ENCODE assay signal across 1 cellular context in the genomic region with DNA sequence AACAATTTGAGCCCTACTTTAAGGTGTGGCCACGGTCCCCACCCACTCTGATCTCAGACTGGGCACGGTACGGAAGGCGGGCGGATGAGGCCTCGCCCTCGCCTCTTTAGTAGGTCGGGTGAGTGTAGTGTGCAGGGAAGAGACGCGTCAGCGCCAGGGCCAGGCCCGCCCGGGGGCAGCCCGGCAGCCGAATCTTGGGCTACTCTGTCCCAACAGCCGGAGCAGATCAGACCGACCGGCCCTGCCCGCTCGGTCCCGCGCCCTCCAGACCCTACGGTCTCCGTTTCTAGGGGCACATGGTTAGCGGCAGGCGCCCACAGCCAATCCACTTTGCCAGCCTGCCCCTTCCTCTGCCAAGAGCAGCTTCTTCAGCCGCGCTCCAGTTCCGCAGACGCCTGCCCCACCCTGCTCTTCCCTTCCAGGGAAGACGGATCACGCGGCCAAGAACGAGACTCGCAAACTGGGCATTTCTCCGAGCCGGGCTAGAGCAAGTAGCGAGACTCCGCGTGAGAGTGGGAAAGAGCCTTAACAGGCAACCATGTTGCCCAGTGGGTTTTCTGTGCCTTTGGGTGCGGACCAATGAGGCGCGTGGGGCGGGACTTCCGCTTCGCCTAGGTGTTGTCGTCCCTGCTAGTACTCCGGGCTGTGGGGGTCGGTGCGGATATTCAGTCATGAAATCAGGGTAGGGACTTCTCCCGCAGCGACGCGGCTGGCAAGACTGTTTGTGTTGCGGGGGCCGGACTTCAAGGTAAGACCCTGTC.
TF ChIP-seq lines count a peak whose summit lies in the region.

A gene with protein sequence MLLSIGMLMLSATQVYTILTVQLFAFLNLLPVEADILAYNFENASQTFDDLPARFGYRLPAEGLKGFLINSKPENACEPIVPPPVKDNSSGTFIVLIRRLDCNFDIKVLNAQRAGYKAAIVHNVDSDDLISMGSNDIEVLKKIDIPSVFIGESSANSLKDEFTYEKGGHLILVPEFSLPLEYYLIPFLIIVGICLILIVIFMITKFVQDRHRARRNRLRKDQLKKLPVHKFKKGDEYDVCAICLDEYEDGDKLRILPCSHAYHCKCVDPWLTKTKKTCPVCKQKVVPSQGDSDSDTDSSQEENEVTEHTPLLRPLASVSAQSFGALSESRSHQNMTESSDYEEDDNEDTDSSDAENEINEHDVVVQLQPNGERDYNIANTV (plus strand): TSS at position 610 of the 761 bp plus-strand sequence. CDS start 32,812 bp downstream, outside the sequence.

TF ChIP-seq in H1, 55 proteins besides CTCF, POLR2A, EP300 and RAD21:
- TF ChIP-seq RBBP5 (IDR thresholded peaks at IDR 0.05; ENCODE audit: borderline replicate concordance, low read depth, low read length) (peak; percentile 95), KDM5A (IDR thresholded peaks at IDR 0.05; ENCODE audit: low read length) (no peak), GABPA (IDR thresholded peaks at IDR 0.05; ENCODE audit: borderline replicate concordance, insufficient read depth, low read length) (peak; percentile 86), YY1 (IDR thresholded peaks at IDR 0.05; ENCODE audit: low read depth, low read length) (0 out of 2 replicates have a peak, but pooled peaks have one; percentile 28), BACH1 (IDR thresholded peaks at IDR 0.05; ENCODE audit: low read length) (peak; percentile 52), SP1 (IDR thresholded peaks at IDR 0.05; ENCODE audit: low read depth, low read length) (peak; percentile 97), CHD2 (IDR thresholded peaks at IDR 0.05; ENCODE audit: low read length) (peak; percentile 90), SIX5 (IDR thresholded peaks at IDR 0.05; ENCODE audit: low read depth, low read length) (no peak), TBP (IDR thresholded peaks at IDR 0.05; ENCODE audit: low read depth, low read length) (peak; percentile 56), TAF1 (IDR thresholded peaks at IDR 0.05; ENCODE audit: low read depth, low read length) (peak; percentile 48; the same call in 1 of the 2 replicates), SP2 (IDR thresholded peaks at IDR 0.05; ENCODE audit: low read length) (peak; percentile 82), KDM4A (IDR thresholded peaks at IDR 0.05; ENCODE audit: low read depth, low read length, severe bottlenecking) (peak; percentile 94), NANOG (IDR thresholded peaks at IDR 0.05; ENCODE audit: insufficient read depth, low read depth, low read length, poor library complexity, severe bottlenecking) (no peak), TAF7 (optimal IDR thresholded peaks at IDR 0.05; ENCODE audit: borderline replicate concordance, low read depth, low read length) (peak; percentile 30), HDAC2 (IDR thresholded peaks at IDR 0.05; ENCODE audit: borderline replicate concordance in 1 of 2, low read depth in 2 of 2, low read length in 2 of 2) (0 out of 4 replicates have a peak, but pooled peaks of 1 of the 2 experiments have one; percentile 72), POLR2AphosphoS5 (IDR thresholded peaks at IDR 0.05; ENCODE audit: low read depth, low read length) (peak; percentile 50), CBX8 (IDR thresholded peaks at IDR 0.05; ENCODE audit: borderline replicate concordance, low read depth, low read length) (no peak)
- TF ChIP-seq, protein P1, sequence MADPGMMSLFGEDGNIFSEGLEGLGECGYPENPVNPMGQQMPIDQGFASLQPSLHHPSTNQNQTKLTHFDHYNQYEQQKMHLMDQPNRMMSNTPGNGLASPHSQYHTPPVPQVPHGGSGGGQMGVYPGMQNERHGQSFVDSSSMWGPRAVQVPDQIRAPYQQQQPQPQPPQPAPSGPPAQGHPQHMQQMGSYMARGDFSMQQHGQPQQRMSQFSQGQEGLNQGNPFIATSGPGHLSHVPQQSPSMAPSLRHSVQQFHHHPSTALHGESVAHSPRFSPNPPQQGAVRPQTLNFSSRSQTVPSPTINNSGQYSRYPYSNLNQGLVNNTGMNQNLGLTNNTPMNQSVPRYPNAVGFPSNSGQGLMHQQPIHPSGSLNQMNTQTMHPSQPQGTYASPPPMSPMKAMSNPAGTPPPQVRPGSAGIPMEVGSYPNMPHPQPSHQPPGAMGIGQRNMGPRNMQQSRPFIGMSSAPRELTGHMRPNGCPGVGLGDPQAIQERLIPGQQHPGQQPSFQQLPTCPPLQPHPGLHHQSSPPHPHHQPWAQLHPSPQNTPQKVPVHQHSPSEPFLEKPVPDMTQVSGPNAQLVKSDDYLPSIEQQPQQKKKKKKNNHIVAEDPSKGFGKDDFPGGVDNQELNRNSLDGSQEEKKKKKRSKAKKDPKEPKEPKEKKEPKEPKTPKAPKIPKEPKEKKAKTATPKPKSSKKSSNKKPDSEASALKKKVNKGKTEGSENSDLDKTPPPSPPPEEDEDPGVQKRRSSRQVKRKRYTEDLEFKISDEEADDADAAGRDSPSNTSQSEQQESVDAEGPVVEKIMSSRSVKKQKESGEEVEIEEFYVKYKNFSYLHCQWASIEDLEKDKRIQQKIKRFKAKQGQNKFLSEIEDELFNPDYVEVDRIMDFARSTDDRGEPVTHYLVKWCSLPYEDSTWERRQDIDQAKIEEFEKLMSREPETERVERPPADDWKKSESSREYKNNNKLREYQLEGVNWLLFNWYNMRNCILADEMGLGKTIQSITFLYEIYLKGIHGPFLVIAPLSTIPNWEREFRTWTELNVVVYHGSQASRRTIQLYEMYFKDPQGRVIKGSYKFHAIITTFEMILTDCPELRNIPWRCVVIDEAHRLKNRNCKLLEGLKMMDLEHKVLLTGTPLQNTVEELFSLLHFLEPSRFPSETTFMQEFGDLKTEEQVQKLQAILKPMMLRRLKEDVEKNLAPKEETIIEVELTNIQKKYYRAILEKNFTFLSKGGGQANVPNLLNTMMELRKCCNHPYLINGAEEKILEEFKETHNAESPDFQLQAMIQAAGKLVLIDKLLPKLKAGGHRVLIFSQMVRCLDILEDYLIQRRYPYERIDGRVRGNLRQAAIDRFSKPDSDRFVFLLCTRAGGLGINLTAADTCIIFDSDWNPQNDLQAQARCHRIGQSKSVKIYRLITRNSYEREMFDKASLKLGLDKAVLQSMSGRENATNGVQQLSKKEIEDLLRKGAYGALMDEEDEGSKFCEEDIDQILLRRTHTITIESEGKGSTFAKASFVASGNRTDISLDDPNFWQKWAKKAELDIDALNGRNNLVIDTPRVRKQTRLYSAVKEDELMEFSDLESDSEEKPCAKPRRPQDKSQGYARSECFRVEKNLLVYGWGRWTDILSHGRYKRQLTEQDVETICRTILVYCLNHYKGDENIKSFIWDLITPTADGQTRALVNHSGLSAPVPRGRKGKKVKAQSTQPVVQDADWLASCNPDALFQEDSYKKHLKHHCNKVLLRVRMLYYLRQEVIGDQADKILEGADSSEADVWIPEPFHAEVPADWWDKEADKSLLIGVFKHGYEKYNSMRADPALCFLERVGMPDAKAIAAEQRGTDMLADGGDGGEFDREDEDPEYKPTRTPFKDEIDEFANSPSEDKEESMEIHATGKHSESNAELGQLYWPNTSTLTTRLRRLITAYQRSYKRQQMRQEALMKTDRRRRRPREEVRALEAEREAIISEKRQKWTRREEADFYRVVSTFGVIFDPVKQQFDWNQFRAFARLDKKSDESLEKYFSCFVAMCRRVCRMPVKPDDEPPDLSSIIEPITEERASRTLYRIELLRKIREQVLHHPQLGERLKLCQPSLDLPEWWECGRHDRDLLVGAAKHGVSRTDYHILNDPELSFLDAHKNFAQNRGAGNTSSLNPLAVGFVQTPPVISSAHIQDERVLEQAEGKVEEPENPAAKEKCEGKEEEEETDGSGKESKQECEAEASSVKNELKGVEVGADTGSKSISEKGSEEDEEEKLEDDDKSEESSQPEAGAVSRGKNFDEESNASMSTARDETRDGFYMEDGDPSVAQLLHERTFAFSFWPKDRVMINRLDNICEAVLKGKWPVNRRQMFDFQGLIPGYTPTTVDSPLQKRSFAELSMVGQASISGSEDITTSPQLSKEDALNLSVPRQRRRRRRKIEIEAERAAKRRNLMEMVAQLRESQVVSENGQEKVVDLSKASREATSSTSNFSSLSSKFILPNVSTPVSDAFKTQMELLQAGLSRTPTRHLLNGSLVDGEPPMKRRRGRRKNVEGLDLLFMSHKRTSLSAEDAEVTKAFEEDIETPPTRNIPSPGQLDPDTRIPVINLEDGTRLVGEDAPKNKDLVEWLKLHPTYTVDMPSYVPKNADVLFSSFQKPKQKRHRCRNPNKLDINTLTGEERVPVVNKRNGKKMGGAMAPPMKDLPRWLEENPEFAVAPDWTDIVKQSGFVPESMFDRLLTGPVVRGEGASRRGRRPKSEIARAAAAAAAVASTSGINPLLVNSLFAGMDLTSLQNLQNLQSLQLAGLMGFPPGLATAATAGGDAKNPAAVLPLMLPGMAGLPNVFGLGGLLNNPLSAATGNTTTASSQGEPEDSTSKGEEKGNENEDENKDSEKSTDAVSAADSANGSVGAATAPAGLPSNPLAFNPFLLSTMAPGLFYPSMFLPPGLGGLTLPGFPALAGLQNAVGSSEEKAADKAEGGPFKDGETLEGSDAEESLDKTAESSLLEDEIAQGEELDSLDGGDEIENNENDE (IDR thresholded peaks at IDR 0.05; ENCODE audit: insufficient replicate concordance, low read length) = no peak
- TF ChIP-seq, protein P2, sequence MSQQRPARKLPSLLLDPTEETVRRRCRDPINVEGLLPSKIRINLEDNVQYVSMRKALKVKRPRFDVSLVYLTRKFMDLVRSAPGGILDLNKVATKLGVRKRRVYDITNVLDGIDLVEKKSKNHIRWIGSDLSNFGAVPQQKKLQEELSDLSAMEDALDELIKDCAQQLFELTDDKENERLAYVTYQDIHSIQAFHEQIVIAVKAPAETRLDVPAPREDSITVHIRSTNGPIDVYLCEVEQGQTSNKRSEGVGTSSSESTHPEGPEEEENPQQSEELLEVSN (IDR thresholded peaks at IDR 0.05) = peak; percentile 74
- TF ChIP-seq, protein P3, sequence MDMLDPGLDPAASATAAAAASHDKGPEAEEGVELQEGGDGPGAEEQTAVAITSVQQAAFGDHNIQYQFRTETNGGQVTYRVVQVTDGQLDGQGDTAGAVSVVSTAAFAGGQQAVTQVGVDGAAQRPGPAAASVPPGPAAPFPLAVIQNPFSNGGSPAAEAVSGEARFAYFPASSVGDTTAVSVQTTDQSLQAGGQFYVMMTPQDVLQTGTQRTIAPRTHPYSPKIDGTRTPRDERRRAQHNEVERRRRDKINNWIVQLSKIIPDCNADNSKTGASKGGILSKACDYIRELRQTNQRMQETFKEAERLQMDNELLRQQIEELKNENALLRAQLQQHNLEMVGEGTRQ (IDR thresholded peaks at IDR 0.05; ENCODE audit: low read length) = no peak
- TF ChIP-seq, protein P4, sequence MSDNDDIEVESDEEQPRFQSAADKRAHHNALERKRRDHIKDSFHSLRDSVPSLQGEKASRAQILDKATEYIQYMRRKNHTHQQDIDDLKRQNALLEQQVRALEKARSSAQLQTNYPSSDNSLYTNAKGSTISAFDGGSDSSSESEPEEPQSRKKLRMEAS (IDR thresholded peaks at IDR 0.05) = peak; percentile 66
- TF ChIP-seq, protein P5, sequence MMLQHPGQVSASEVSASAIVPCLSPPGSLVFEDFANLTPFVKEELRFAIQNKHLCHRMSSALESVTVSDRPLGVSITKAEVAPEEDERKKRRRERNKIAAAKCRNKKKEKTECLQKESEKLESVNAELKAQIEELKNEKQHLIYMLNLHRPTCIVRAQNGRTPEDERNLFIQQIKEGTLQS (IDR thresholded peaks at IDR 0.05; ENCODE audit: insufficient read depth, low read depth, low read length) = no peak
TF ChIP-seq in H1: peak in this region for 15.
